ENCODE assay signal across 8 cellular contexts in the genomic region with DNA sequence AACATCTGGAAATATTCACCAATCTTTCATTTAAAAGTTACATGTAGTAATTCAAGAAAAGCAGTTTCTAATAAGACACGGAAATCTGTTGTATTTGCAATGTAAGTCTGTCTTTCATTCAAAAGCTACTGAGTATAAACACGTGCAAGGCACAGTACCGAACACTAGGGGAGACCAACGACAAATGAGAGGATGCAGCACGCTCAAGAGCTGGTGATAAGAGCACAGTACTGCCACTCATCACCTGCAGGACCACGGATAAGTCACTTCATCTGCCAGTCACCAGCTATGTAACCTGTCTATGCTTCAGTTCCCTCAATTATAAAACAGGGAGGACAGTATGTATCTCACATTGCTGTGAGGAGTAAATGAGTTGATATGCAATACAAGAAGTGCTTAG.
DNase-seq lines count a peak whose midpoint lies in the region; TF ChIP-seq lines count a peak whose summit lies in the region.

No MANE protein-coding gene starts in this region.

- intact Hi-C loops in CD14-positive monocyte (cut with micrococcal nuclease): no loop called here

- peaks cover 0 to 2% (median 0%) of the 10 kb centered on the region in 3 donors for H3K27me3 Mint-ChIP-seq in CD14-positive monocyte (ENCODE audit: low read depth in 3 of 3)

- peak; percentile 8; the same call in 1 of the 2 replicates for TF ChIP-seq RAD21 in Ishikawa (IDR thresholded peaks at IDR 0.05; ENCODE audit: low read depth)

- DNase-seq in NCI-H1694 (lab: John Stamatoyannopoulos, UW): peak; percentile 38
- no peak for DNase-seq in NCI-H1694 treated with DMSO at 0.1 percent for 48 hours (lab: John Stamatoyannopoulos, UW)
- peak; percentile 47 for DNase-seq in activated CD4-positive, alpha-beta T cell treated with anti-CD3 and anti-CD28 coated beads for 48 hours
- DNase-seq in fibroblast of peridontal ligament (ENCODE audit: extremely low read depth): peak; percentile 5
- DNase-seq in stimulated activated CD4-positive, alpha-beta T cell treated with anti-CD3 and anti-CD28 coated beads, Interleukin-1b, Interleukin-23, amount 100 ng/mL, for 48 hours: peak; percentile 37
- DNase-seq in NOMO-1 (lab: John Stamatoyannopoulos, UW; ENCODE audit: unreplicated experiment in 2 of 2): no peak
- no peak for DNase-seq in CD14-positive monocyte (ENCODE audit: low spot score)

- H3K4me1 Mint-ChIP-seq in CD14-positive monocyte: no peaks in the 10 kb centered on the region

- TF ChIP-seq EP300 in Ishikawa (IDR thresholded peaks at IDR 0.05; ENCODE audit: borderline replicate concordance): no peak

- no peak overlapping the region for H3K4me3 Mint-ChIP-seq in CD14-positive monocyte

- TF ChIP-seq CTCF in CD14-positive monocyte (IDR thresholded peaks at IDR 0.05): no peak

- peaks cover 64 to 80% of the 10 kb centered on the region in 2 donors for H3K36me3 Mint-ChIP-seq in CD14-positive monocyte

- H3K27ac Mint-ChIP-seq in CD14-positive monocyte: no peak overlapping the region

- no peaks in the 10 kb centered on the region for H3K9me3 Mint-ChIP-seq in CD14-positive monocyte

TF ChIP-seq in Ishikawa, 13 proteins besides CTCF, POLR2A, EP300 and RAD21:
- TF ChIP-seq, protein P1, sequence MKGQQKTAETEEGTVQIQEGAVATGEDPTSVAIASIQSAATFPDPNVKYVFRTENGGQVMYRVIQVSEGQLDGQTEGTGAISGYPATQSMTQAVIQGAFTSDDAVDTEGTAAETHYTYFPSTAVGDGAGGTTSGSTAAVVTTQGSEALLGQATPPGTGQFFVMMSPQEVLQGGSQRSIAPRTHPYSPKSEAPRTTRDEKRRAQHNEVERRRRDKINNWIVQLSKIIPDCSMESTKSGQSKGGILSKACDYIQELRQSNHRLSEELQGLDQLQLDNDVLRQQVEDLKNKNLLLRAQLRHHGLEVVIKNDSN (IDR thresholded peaks at IDR 0.05): no peak
- TF ChIP-seq ZBTB7A (IDR thresholded peaks at IDR 0.05; ENCODE audit: low read depth) (no peak), TCF12 (IDR thresholded peaks at IDR 0.05; ENCODE audit: low read depth) (no peak), TEAD4 (IDR thresholded peaks at IDR 0.05) (no peak), CEBPB (IDR thresholded peaks at IDR 0.05) (no peak), TAF1 (IDR thresholded peaks at IDR 0.05; ENCODE audit: low read depth) (no peak), EGR1 (IDR thresholded peaks at IDR 0.05) (no peak), CREB1 (IDR thresholded peaks at IDR 0.05; ENCODE audit: low read depth) (no peak), NFIC (IDR thresholded peaks at IDR 0.05) (no peak), FOXM1 (IDR thresholded peaks at IDR 0.05; ENCODE audit: borderline replicate concordance, low read depth) (no peak), YY1 (IDR thresholded peaks at IDR 0.05; ENCODE audit: low read depth) (no peak)
- TF ChIP-seq, protein P2, sequence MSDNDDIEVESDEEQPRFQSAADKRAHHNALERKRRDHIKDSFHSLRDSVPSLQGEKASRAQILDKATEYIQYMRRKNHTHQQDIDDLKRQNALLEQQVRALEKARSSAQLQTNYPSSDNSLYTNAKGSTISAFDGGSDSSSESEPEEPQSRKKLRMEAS (IDR thresholded peaks at IDR 0.05): no peak
- TF ChIP-seq, protein P3, sequence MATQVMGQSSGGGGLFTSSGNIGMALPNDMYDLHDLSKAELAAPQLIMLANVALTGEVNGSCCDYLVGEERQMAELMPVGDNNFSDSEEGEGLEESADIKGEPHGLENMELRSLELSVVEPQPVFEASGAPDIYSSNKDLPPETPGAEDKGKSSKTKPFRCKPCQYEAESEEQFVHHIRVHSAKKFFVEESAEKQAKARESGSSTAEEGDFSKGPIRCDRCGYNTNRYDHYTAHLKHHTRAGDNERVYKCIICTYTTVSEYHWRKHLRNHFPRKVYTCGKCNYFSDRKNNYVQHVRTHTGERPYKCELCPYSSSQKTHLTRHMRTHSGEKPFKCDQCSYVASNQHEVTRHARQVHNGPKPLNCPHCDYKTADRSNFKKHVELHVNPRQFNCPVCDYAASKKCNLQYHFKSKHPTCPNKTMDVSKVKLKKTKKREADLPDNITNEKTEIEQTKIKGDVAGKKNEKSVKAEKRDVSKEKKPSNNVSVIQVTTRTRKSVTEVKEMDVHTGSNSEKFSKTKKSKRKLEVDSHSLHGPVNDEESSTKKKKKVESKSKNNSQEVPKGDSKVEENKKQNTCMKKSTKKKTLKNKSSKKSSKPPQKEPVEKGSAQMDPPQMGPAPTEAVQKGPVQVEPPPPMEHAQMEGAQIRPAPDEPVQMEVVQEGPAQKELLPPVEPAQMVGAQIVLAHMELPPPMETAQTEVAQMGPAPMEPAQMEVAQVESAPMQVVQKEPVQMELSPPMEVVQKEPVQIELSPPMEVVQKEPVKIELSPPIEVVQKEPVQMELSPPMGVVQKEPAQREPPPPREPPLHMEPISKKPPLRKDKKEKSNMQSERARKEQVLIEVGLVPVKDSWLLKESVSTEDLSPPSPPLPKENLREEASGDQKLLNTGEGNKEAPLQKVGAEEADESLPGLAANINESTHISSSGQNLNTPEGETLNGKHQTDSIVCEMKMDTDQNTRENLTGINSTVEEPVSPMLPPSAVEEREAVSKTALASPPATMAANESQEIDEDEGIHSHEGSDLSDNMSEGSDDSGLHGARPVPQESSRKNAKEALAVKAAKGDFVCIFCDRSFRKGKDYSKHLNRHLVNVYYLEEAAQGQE (IDR thresholded peaks at IDR 0.05; ENCODE audit: low read depth): no peak

Comparison
In these comparisons a context has a peak if more than half of its experiments do, and no peak if none do; other contexts are left out.
1. DNase-seq: peak in NCI-H1694 (single experiment), activated CD4-positive, alpha-beta T cell treated with anti-CD3 and anti-CD28 coated beads for 48 hours (single experiment), fibroblast of peridontal ligament (single experiment) and stimulated activated CD4-positive, alpha-beta T cell treated with anti-CD3 and anti-CD28 coated beads, Interleukin-1b, Interleukin-23, amount 100 ng/mL, for 48 hours (single experiment); none in NCI-H1694 treated with DMSO at 0.1 percent for 48 hours (single experiment), NOMO-1 (0 of 2) and CD14-positive monocyte (single experiment).